8 cellular contexts compared by ENCODE assay signal in the genomic region with DNA sequence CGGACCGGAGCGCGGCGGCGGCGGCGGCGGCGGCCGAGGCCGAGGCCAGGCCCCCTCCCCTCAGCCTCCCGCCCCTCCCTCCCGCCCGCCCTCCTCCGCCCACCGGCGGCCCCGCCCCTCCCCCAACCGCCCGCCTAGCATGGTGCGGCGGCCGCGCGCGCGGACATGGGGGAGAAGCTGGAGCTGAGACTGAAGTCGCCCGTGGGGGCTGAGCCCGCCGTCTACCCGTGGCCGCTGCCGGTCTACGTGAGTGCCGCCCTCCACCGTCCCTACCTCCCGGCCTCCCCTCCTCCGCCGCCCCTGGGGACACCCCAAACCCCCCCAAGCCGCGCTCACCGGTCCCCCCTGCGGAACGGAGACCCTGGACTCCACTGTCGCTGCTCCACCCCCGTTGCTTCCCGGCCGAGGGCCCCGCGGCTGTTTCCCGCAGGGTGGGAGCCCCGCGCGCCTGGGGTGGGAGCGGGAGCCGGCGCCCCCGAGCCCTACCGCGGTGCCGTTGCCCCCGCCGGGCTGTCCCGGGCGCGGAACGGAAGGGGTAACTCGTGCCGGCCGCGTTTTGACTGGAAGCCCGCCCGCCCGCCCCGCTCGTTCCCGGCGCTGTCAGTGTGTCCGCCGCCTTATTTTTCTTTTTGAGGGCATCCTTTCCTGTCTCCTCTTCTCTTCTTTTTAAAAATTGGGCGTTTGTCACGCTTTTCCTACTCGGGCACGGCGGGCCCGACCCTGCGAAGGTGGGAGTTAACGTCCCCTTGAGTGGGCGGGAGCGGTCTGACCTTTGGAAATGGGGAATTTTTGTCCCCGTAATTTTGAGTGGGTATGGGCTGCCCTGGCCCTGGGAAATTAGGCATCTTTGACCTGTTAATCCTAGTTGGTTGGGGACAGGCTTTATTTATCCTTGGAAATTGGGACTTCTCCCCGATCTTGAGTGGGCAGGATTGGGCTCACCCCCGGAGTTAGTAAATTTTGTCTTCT. TPM values are rescaled to one million over a fixed set of nuclear protein-coding genes. Genes with fewer than 3 reads are reported as not detected.
DNase-seq lines count a peak whose midpoint lies in the region; ATAC-seq and TF ChIP-seq lines count a peak whose summit lies in the region.

No MANE protein-coding gene starts in this region.

- H3K36me3 Mint-ChIP-seq in activated T-helper 17 cell treated with anti-CD3 and anti-CD28 coated beads, Interleukin-2, amount 50 U/mL, for 72 hours (ENCODE audit: low read depth) = peaks cover 48% of the 10 kb centered on the region

- H3K4me1 ChIP-seq in HUES64 (ENCODE audit: insufficient read depth, low read length) (peaks cover 7% of the 10 kb centered on the region; the same call in 1 of the 2 replicates), heart left ventricle (peaks cover 16 to 58% (median 46%) of the 10 kb centered on the region in 12 donors), psoas muscle (peaks cover 39% of the 10 kb centered on the region)

- H3K4me1 Mint-ChIP-seq in activated T-helper 17 cell treated with anti-CD3 and anti-CD28 coated beads, Interleukin-2, amount 50 U/mL, for 72 hours = peaks cover 15% of the 10 kb centered on the region

- H3K27me3 Mint-ChIP-seq in activated T-helper 17 cell treated with anti-CD3 and anti-CD28 coated beads, Interleukin-2, amount 50 U/mL, for 72 hours = no peaks in the 10 kb centered on the region

- under 1% methylated on average over 75 of the region's 95 CpGs for WGBS in HUES64
- WGBS in heart left ventricle, 4 donors = 0 to 1% (median 0%) methylated on average over 34 to 91 of the region's 95 CpGs
- 0 to 1% (median 0%) methylated on average over 38 to 94 of the region's 95 CpGs for WGBS in psoas muscle, 3 donors

- TF ChIP-seq POLR2A in heart left ventricle (IDR thresholded peaks at IDR 0.05) = no peak

- TF ChIP-seq CTCF in heart left ventricle (IDR thresholded peaks at IDR 0.05) = no peak
- no peak for TF ChIP-seq CTCF in psoas muscle (IDR thresholded peaks at IDR 0.05)

- no peaks in the 10 kb centered on the region for H3K9me3 Mint-ChIP-seq in activated T-helper 17 cell treated with anti-CD3 and anti-CD28 coated beads, Interleukin-2, amount 50 U/mL, for 72 hours

- H3K36me3 ChIP-seq in HUES64 (ENCODE audit: insufficient read depth, low read length) (no peaks in the 10 kb centered on the region), heart left ventricle (peaks cover 0 to 5% (median 0%) of the 10 kb centered on the region in 9 donors), psoas muscle (ENCODE audit: insufficient read depth in 1 of 2, low read depth in 1 of 2) (no peaks in the 10 kb centered on the region)

- H3K9ac ChIP-seq in HUES64 (ENCODE audit: low read depth, low read length) = peak overlapping the region; percentile 73

- H3K4me3 ChIP-seq in HUES64 (ENCODE audit: low read length) (peak overlapping the region; percentile 76), heart left ventricle (peak overlapping the region; percentile 61 to 99 (median 92)), psoas muscle (peak overlapping the region; percentile 97)

- DNase-seq in NCI-H1092 treated with DMSO at 0.1 percent for 48 hours (lab: John Stamatoyannopoulos, UW) = peak; percentile 72
- DNase-seq in NCI-H1092 (lab: John Stamatoyannopoulos, UW) = no peak
- peak in 1 of 5 donors; percentile 81 for DNase-seq in heart left ventricle
- no peak for DNase-seq in psoas muscle
- DNase-seq in NCI-H510A treated with DMSO at 0.1 percent for 48 hours (lab: John Stamatoyannopoulos, UW) = no peak
- no peak for DNase-seq in SHP77 treated with DMSO at 0.1 percent for 48 hours (lab: John Stamatoyannopoulos, UW)

- H3K27ac ChIP-seq in HUES64 (ENCODE audit: low read depth, low read length) (peak overlapping the region; percentile 82; the same call in 1 of the 2 replicates), heart left ventricle (peak overlapping the region; percentile 78 to 98 (median 94)), psoas muscle (peak overlapping the region; percentile 98)

- ATAC-seq in activated T-helper 17 cell treated with anti-CD3 and anti-CD28 coated beads, Interleukin-2, amount 50 U/mL, for 72 hours (replicated peaks) = peak; percentile 27
- ATAC-seq in heart left ventricle (peak in 2 of 4 donors; percentile 7 to 20), psoas muscle (peak in 3 of 4 donors; percentile 9 to 23 (median 13))

- peak overlapping the region; percentile 94 for H3K4me3 Mint-ChIP-seq in activated T-helper 17 cell treated with anti-CD3 and anti-CD28 coated beads, Interleukin-2, amount 50 U/mL, for 72 hours

- intact Hi-C loops in heart left ventricle (cut with DNase I) (loop anchor here in 2 of 10 donors (5.0 to 10.0 kb wide), 2 partner anchors 108 to 110 kb away; no protein-coding TSS in a partner anchor), psoas muscle (cut with DNase I) (no loop called here)

- no peaks in the 10 kb centered on the region for H3K27me3 ChIP-seq in HUES64 (ENCODE audit: insufficient read depth, low read length)
- no peaks in the 10 kb centered on the region for H3K27me3 ChIP-seq in heart left ventricle
- H3K27me3 ChIP-seq in psoas muscle (ENCODE audit: insufficient read depth in 3 of 3, low read length in 2 of 3) = no peaks in the 10 kb centered on the region

- peak overlapping the region; percentile 95 for H3K27ac Mint-ChIP-seq in activated T-helper 17 cell treated with anti-CD3 and anti-CD28 coated beads, Interleukin-2, amount 50 U/mL, for 72 hours

- no peaks in the 10 kb centered on the region for H3K9me3 ChIP-seq in HUES64 (ENCODE audit: insufficient read depth, low read depth, low read length)
- no peaks in the 10 kb centered on the region for H3K9me3 ChIP-seq in heart left ventricle
- no peaks in the 10 kb centered on the region for H3K9me3 ChIP-seq in psoas muscle

RNA-seq across cellular contexts. Expression of a gene that starts 0.6 kb away (rescaled TPM):
- polyA plus RNA-seq in HUES64 (2013, experiment 1 of 2) = 26.7 TPM
- polyA plus RNA-seq in HUES64 (2013, experiment 2 of 2) = 30.1 TPM
- total RNA-seq in activated T-helper 17 cell treated with anti-CD3 and anti-CD28 coated beads, Interleukin-2, amount 50 U/mL, for 72 hours = 100 to 1,000 TPM in 1 of 2 donors, 10 to 100 TPM in 1; 76.6 to 114 TPM
- total RNA-seq in heart left ventricle = 10 to 100 TPM in 6 of 9 donors, 1 to 10 TPM in 3; 5.2 to 24.0 (median 10.8) TPM
- 10 to 100 TPM in 1 of 2 donors, 1 to 10 TPM in 1; 5.7 to 22.4 TPM for polyA plus RNA-seq in heart left ventricle
- total RNA-seq in psoas muscle = 10 to 100 TPM; 11.2 to 25.9 (median 22.1) TPM
- 10 to 100 TPM in 2 of 3 donors, 1 to 10 TPM in 1; 7.6 to 16.3 (median 15.5) TPM for polyA plus RNA-seq in psoas muscle

RNA-seq across cellular contexts. Expression of a gene that starts 12.9 kb away (rescaled TPM):
- 105 TPM for polyA plus RNA-seq in HUES64 (2013, experiment 1 of 2)
- polyA plus RNA-seq in HUES64 (2013, experiment 2 of 2) = 103 TPM
- total RNA-seq in activated T-helper 17 cell treated with anti-CD3 and anti-CD28 coated beads, Interleukin-2, amount 50 U/mL, for 72 hours = 100 to 1,000 TPM in 1 of 2 donors, 10 to 100 TPM in 1; 83.6 to 108 TPM
- 100 to 1,000 TPM in 5 of 9 donors, 10 to 100 TPM in 4; 63.1 to 116 (median 103) TPM for total RNA-seq in heart left ventricle
- polyA plus RNA-seq in heart left ventricle = 100 to 1,000 TPM in 1 of 2 donors, 10 to 100 TPM in 1; 66.3 to 124 TPM
- total RNA-seq in psoas muscle = 100 to 1,000 TPM in 2 of 4 donors, 10 to 100 TPM in 2; 71.9 to 103 (median 91.4) TPM
- 100 to 1,000 TPM in 1 of 3 donors, 10 to 100 TPM in 2; 51.5 to 120 (median 76.0) TPM for polyA plus RNA-seq in psoas muscle
